Comparison of ENCODE assay signal across 21 cellular contexts in genomic region chr12:131443019-131444000, GRCh38.
DNase-seq lines count a peak whose midpoint lies in the region; ATAC-seq and TF ChIP-seq lines count a peak whose summit lies in the region.
"Had no signal": no experiment of that assay in that cellular context is flagged by ENCODE, and none has a peak within 500 bp of the region (broad histone marks: within the 10 kb centered on the region; RNA-seq: fewer than 3 reads in every experiment).

No MANE protein-coding gene starts in this region.

- H3K27me3 ChIP-seq in stomach, result peaks cover 0 to 23% (median 0%) of the 10 kb centered on the region in 3 donors
- H3K27me3 ChIP-seq: BE2C had no signal

- no peak for TF ChIP-seq EP300 in stomach (IDR thresholded peaks at IDR 0.05)

- 72 to 80% (median 77%) methylated on average over 18 to 36 of the region's 36 CpGs for WGBS in stomach, 5 donors

- DNase-seq in ecto neural progenitor cell (ENCODE audit: low spot score) (peak; percentile 48), islet precursor cell (peak; percentile 54), mesenteric fat pad (ENCODE audit: low spot score) (peak; percentile 65), stomach (peak; percentile 15), NCI-H1694 treated with DMSO at 0.1 percent for 48 hours (lab: John Stamatoyannopoulos, UW) (no peak)
- DNase-seq: ACHN; BE2C; C1 segment of cervical spinal cord; CD4-positive, CD25-positive, alpha-beta regulatory T cell; CD8-positive, alpha-beta memory T cell; COR-L47; DMS 273 treated with DMSO at 0.1 percent for 48 hours; DMS53; DND-41; EL; GM23248; HCEC 1CT; IMR-90 had no signal

- no peak overlapping the region for H3K27ac ChIP-seq in stomach
- H3K27ac ChIP-seq: GM23248 had no signal

- H3K4me1 ChIP-seq in stomach, result no peaks in the 10 kb centered on the region
- H3K4me1 ChIP-seq: BE2C had no signal

- peaks cover 0 to 3% (median 3%) of the 10 kb centered on the region in 4 donors for H3K9me3 ChIP-seq in stomach
- H3K9me3 ChIP-seq: BE2C had no signal

- no peak for TF ChIP-seq POLR2A in stomach (IDR thresholded peaks at IDR 0.05)

- no peaks in the 10 kb centered on the region for H3K36me3 ChIP-seq in stomach
- H3K36me3 ChIP-seq: BE2C had no signal

- no peak overlapping the region for H3K4me3 ChIP-seq in stomach
- H3K4me3 ChIP-seq: GM12878, GM23248 had no signal

- no peak for ATAC-seq in HG03432 (IDR thresholded peaks at IDR 0.05; ENCODE audit: unreplicated experiment)
- ATAC-seq in HG02973 (IDR thresholded peaks at IDR 0.05; ENCODE audit: unreplicated experiment), result no peak
- ATAC-seq: GM12878 had no signal

- intact Hi-C loops in stomach (cut with DNase I; ENCODE audit: low total_unique reads), result no loop called here

- no peak for TF ChIP-seq CTCF in stomach (IDR thresholded peaks at IDR 0.05)
